In genomic region chr11:44095506-44096359, GRCh38 we compare ENCODE assay signal across 8 cellular contexts. TPM values are rescaled to one million over a fixed set of nuclear protein-coding genes. Genes with fewer than 3 reads are reported as not detected.
DNase-seq lines count a peak whose midpoint lies in the region; ATAC-seq and TF ChIP-seq lines count a peak whose summit lies in the region.

Gene EXT2 (plus strand): TSS chr11:44095678. CDS start chr11:44107713, 12,035 bp downstream.

- no peaks in the 10 kb centered on the region; the same call in 1 of the 2 replicates for H3K9me3 ChIP-seq in AG04450 (ENCODE audit: control insufficient read depth, insufficient read depth, low read length)
- H3K9me3 ChIP-seq in WERI-Rb-1 (ENCODE audit: severe bottlenecking) = no peaks in the 10 kb centered on the region
- no peaks in the 10 kb centered on the region for H3K9me3 ChIP-seq in mammary epithelial cell (replicated peaks; ENCODE audit: insufficient read depth, low read length)

- peak within 1 kb of the TSS; percentile 82 for H3K4me3 ChIP-seq in AG04450 (ENCODE audit: low read depth, low read length)
- H3K4me3 ChIP-seq in WERI-Rb-1 (ENCODE audit: low read depth, low read length) = peak within 1 kb of the TSS; percentile 67
- H3K4me3 ChIP-seq in mammary epithelial cell (replicated peaks in 1 of 3; ENCODE audit: insufficient read depth in 1 of 3, low read depth in 2 of 3, low read length in 3 of 3) = peak within 1 kb of the TSS; percentile 90 to 98 (median 96)

- POLR2A ChIA-PET in AG04450 (lab: Yijun Ruan, JAX) = interaction anchor here (0.6 kb wide), 1 partner anchor 460 kb away, joined by 8 read pairs; no protein-coding TSS in a partner anchor

- peaks cover 8% of the 10 kb centered on the region for H3K27me3 ChIP-seq in AG04450 (ENCODE audit: control insufficient read depth, insufficient read depth, low read length)
- H3K27me3 ChIP-seq in WERI-Rb-1 (ENCODE audit: insufficient read depth, low read depth, severe bottlenecking) = peaks cover 7% of the 10 kb centered on the region
- H3K27me3 ChIP-seq in mammary epithelial cell (ENCODE audit: insufficient read depth, low read length) = peaks cover 4% of the 10 kb centered on the region

- H3K4me1 ChIP-seq in mammary epithelial cell (ENCODE audit: insufficient read depth, low read length) = peaks cover 17% of the 10 kb centered on the region

- peaks cover 0 to 6% (median 3%) of the 10 kb centered on the region in 3 donors for H3K27me3 Mint-ChIP-seq in immature natural killer cell (ENCODE audit: low read depth in 3 of 3)

- H3K9ac ChIP-seq in mammary epithelial cell (ENCODE audit: insufficient read depth, low read length) = peak within 1 kb of the TSS; percentile 70

- H2AFZ ChIP-seq in mammary epithelial cell (ENCODE audit: low read depth, low read length) = peak within 1 kb of the TSS; percentile 85

- peak within 1 kb of the TSS; percentile 80 to 90 (median 86) for H3K4me3 Mint-ChIP-seq in immature natural killer cell

- no TSS peak for BruUV-seq in mammary epithelial cell (replicated peaks; lab: Mats Ljungman, UMichigan)

- intact Hi-C loops in mammary epithelial cell (cut with micrococcal nuclease) = no loop called here

- H3K36me3 ChIP-seq in WERI-Rb-1 = no peaks in the 10 kb centered on the region
- no peaks in the 10 kb centered on the region for H3K36me3 ChIP-seq in mammary epithelial cell (ENCODE audit: insufficient read depth, low read length)

- CTCF ChIA-PET in AG04450 (lab: Charles Lee) = interaction anchor here (0.6 to 3.8 kb wide), 28 partner anchors 9 to 967 kb away, joined by 3 to 112 read pairs (median 6); partner anchors contain the start of gene ACCS
- CTCF ChIA-PET in mammary epithelial cell (lab: Charles Lee; ENCODE audit: low non-redundant PET) = interaction anchor here (0.7 kb wide), 1 partner anchor 15 kb away, joined by 4 read pairs; no protein-coding TSS in a partner anchor

- no peaks in the 10 kb centered on the region for H4K20me1 ChIP-seq in mammary epithelial cell (ENCODE audit: insufficient read depth, low read length)

- in situ Hi-C loops in mammary epithelial cell (cut with MboI; ENCODE audit: low sequenced_read_pairs in 2 of 2) = no loop called here

- TF ChIP-seq CTCF in AG04450 (IDR thresholded peaks at IDR 0.05; ENCODE audit: low read depth, low read length) (peak; percentile 90), WERI-Rb-1 (IDR thresholded peaks at IDR 0.05; ENCODE audit: low read depth, low read length) (peak; percentile 92), mammary epithelial cell (conservative IDR thresholded peaks at IDR 0.05 in 1 of 2, IDR thresholded peaks at IDR 0.05 in 1 of 2; ENCODE audit: extremely low read depth in 1 of 2, insufficient read depth in 1 of 2, low read depth in 1 of 2, low read length in 2 of 2) (peak; percentile 69 to 95)

- no peaks in the 10 kb centered on the region for H3K36me3 Mint-ChIP-seq in immature natural killer cell

- ATAC-seq in GM18868 (IDR thresholded peaks at IDR 0.05; ENCODE audit: unreplicated experiment) (peak; percentile 92), HG03103 (IDR thresholded peaks at IDR 0.05; ENCODE audit: low read depth, unreplicated experiment) (peak; percentile 90)

- peak within 1 kb of the TSS; percentile 50 to 82 (median 56) for H3K27ac Mint-ChIP-seq in immature natural killer cell

- 2% methylated on average over 21 of the region's 83 CpGs for WGBS in mammary epithelial cell (ENCODE audit: low coverage, missing lambda C conversion rate)

- peak within 1 kb of the TSS; percentile 96 for H3K4me2 ChIP-seq in mammary epithelial cell (ENCODE audit: insufficient read depth, low read depth, low read length)

- dilution Hi-C loops in mammary epithelial cell (cut with HindIII; ENCODE audit: low sequenced_read_pairs) = no loop called here

- H3K27ac ChIP-seq in AG04450 (ENCODE audit: low read depth, low read length) (no peak within 1 kb of the TSS), WERI-Rb-1 (peak within 1 kb of the TSS; percentile 64), mammary epithelial cell (ENCODE audit: insufficient read depth, low read depth, low read length) (peak within 1 kb of the TSS; percentile 70)

- peaks cover 24 to 33% of the 10 kb centered on the region in 2 donors for H3K4me1 Mint-ChIP-seq in immature natural killer cell

- peaks cover 50% of the 10 kb centered on the region for H3K79me2 ChIP-seq in mammary epithelial cell (ENCODE audit: insufficient read depth, low read length)

- DNase-seq in AG04450 (ENCODE audit: low read depth, low spot score) (peak; percentile 61), NCI-H2171 (lab: John Stamatoyannopoulos, UW) (peak; percentile 73), WERI-Rb-1 (peak; percentile 87), mammary epithelial cell (peak; percentile 75), immature natural killer cell (peak; percentile 85 to 89 (median 88)), smooth muscle cell of the brain vasculature (ENCODE audit: low read depth, low spot score) (peak; percentile 50)

- no peaks in the 10 kb centered on the region for H3K9me3 Mint-ChIP-seq in immature natural killer cell

RNA-seq across cellular contexts. Expression of gene EXT2, which starts in this region (rescaled TPM):
- polyA plus RNA-seq in AG04450 (2011; rRNA removed) = 128 and 138 TPM in 2 replicates
- polyA minus RNA-seq in AG04450 (2011; rRNA and poly(A)+ RNA removed) = 133 TPM in 2 replicates
- 100 to 1,000 TPM; 131 to 207 TPM for total RNA-seq in mammary epithelial cell
- 105 TPM for polyA plus RNA-seq in mammary epithelial cell
- polyA minus RNA-seq in mammary epithelial cell = 90.2 TPM
- 10 to 100 TPM; 58.8 to 95.5 (median 59.5) TPM for polyA plus RNA-seq in immature natural killer cell
